Comparison of ENCODE assay signal across 29 cellular contexts in genomic region chr12:121371404-121371803, GRCh38.
"Had no signal": no experiment of that assay in that cellular context is flagged by ENCODE, and none has a peak within 500 bp of the region (broad histone marks: within the 10 kb centered on the region; RNA-seq: fewer than 3 reads in every experiment).

No MANE protein-coding gene starts in this region.

- H3K9me3 ChIP-seq: neutrophil, pancreas, prostate gland, right atrium auricular region, spleen, stomach, thoracic aorta, thyroid gland, tibial nerve, upper lobe of left lung, vagina had no signal

- H3K27ac ChIP-seq: neutrophil, pancreas, prostate gland, right atrium auricular region, skin epidermis, spleen, stomach, thoracic aorta, thyroid gland, tibial nerve, upper lobe of left lung, vagina had no signal

- FAIRE-seq: pancreas, urothelium cell line had no signal

- DNase-seq: naive thymus-derived CD4-positive, alpha-beta T cell; natural killer cell; nucleus accumbens; pancreas; retina; spleen; stimulated activated CD4-positive, alpha-beta T cell treated with anti-CD3 and anti-CD28 coated beads, Interleukin-12 subunit alpha, Interleukin-12 subunit beta, amount 100 ng/mL, for 4 hours; stimulated activated CD4-positive, alpha-beta T cell treated with anti-CD3 and anti-CD28 coated beads, Interleukin-1b, Interleukin-23, amount 100 ng/mL, for 48 hours; stimulated activated CD4-positive, alpha-beta T cell treated with anti-CD3 and anti-CD28 coated beads, Interleukin-4, amount 100 ng/mL, for 1 hour; stimulated activated CD4-positive, alpha-beta T cell treated with anti-CD3 and anti-CD28 coated beads, Interleukin-4, amount 100 ng/mL, for 4 hours; stimulated activated CD8-positive, alpha-beta memory T cell treated with anti-CD3 and anti-CD28 coated beads, Interleukin-4, amount 100 ng/mL, for 48 hours; stimulated activated naive CD4-positive, alpha-beta T cell treated with Interleukin-2 at 50 U/mL for 16 hours; stomach; thyroid gland; trophoblast cell; upper lobe of left lung had no signal

- H3K4me3 Mint-ChIP-seq: naive thymus-derived CD4-positive, alpha-beta T cell; natural killer cell; nephron; stimulated activated memory B cell treated with anti-CD40 and anti-IgM and Interleukin-4, amounts not matched to agents 10 μg/mL and 1 μg/mL and 100 μg/mL, for 72 hours; stimulated activated naive CD8-positive, alpha-beta T cell treated with anti-CD3 and anti-CD28 coated beads, Interleukin-15, Interleukin-2, amounts not matched to agents 100 ng/mL and 50 ng/mL, for 24 hours had no signal

- H3K4me1 ChIP-seq: prostate gland, right atrium auricular region, spleen, stomach, thyroid gland, tibial nerve, upper lobe of left lung, vagina had no signal

- H3K36me3 Mint-ChIP-seq: naive thymus-derived CD4-positive, alpha-beta T cell; natural killer cell; stimulated activated memory B cell treated with anti-CD40 and anti-IgM and Interleukin-4, amounts not matched to agents 10 μg/mL and 1 μg/mL and 100 μg/mL, for 72 hours had no signal

- H3K27me3 ChIP-seq: neutrophil, pancreas, right atrium auricular region, stomach, thyroid gland, tibial nerve, upper lobe of left lung, vagina had no signal

- H3K36me3 ChIP-seq: neutrophil, pancreas, prostate gland, right atrium auricular region, spleen, stomach, thoracic aorta, thyroid gland, tibial nerve, upper lobe of left lung, vagina had no signal

- H3K9me3 Mint-ChIP-seq: natural killer cell; nephron; stimulated activated naive CD8-positive, alpha-beta T cell treated with anti-CD3 and anti-CD28 coated beads, Interleukin-15, Interleukin-2, amounts not matched to agents 100 ng/mL and 50 ng/mL, for 24 hours had no signal

- H3K4me2 ChIP-seq: smooth muscle cell had no signal

- H3K27ac Mint-ChIP-seq: naive thymus-derived CD4-positive, alpha-beta T cell; natural killer cell; nephron; stimulated activated memory B cell treated with anti-CD40 and anti-IgM and Interleukin-4, amounts not matched to agents 10 μg/mL and 1 μg/mL and 100 μg/mL, for 72 hours; stimulated activated naive CD8-positive, alpha-beta T cell treated with anti-CD3 and anti-CD28 coated beads, Interleukin-15, Interleukin-2, amounts not matched to agents 100 ng/mL and 50 ng/mL, for 24 hours had no signal

- H3K4me1 Mint-ChIP-seq: natural killer cell; nephron; stimulated activated memory B cell treated with anti-CD40 and anti-IgM and Interleukin-4, amounts not matched to agents 10 μg/mL and 1 μg/mL and 100 μg/mL, for 72 hours had no signal

- H3K4me3 ChIP-seq: pancreas, prostate gland, right atrium auricular region, skin epidermis, smooth muscle cell, spleen, stomach, thoracic aorta, thyroid gland, tibial nerve, upper lobe of left lung, vagina had no signal

- ATAC-seq: naive thymus-derived CD4-positive, alpha-beta T cell; natural killer cell; pancreas; sciatic nerve; stimulated activated memory B cell treated with anti-CD40 and anti-IgM and Interleukin-4, amounts not matched to agents 10 μg/mL and 1 μg/mL and 100 μg/mL, for 72 hours had no signal

- H3K27me3 Mint-ChIP-seq: stimulated activated memory B cell treated with anti-CD40 and anti-IgM and Interleukin-4, amounts not matched to agents 10 μg/mL and 1 μg/mL and 100 μg/mL, for 72 hours; stimulated activated naive CD8-positive, alpha-beta T cell treated with anti-CD3 and anti-CD28 coated beads, Interleukin-15, Interleukin-2, amounts not matched to agents 100 ng/mL and 50 ng/mL, for 24 hours had no signal
